17 cellular contexts compared by ENCODE assay signal in genomic region chr12:57593187-57593586, GRCh38. TPM values are rescaled to one million over a fixed set of nuclear protein-coding genes. Genes with fewer than 3 reads are reported as not detected.
"Had no signal": no experiment of that assay in that cellular context is flagged by ENCODE, and none has a peak within 500 bp of the region (broad histone marks: within the 10 kb centered on the region; RNA-seq: fewer than 3 reads in every experiment).

No MANE protein-coding gene starts in this region.

- H3K9me3 ChIP-seq: body of pancreas, esophagus squamous epithelium, thoracic aorta had no signal

- ATAC-seq: activated CD8-positive, alpha-beta T cell treated with anti-CD3 and anti-CD28 coated beads for 36 hours; activated T-cell treated with anti-CD3 and anti-CD28 coated beads, Interleukin-2, amount 50 U/mL, for 72 hours; body of pancreas; stimulated activated naive CD8-positive, alpha-beta T cell treated with anti-CD3 and anti-CD28 coated beads, Interleukin-15, amount 100 ng/mL, for 72 hours had no signal

- H3K27ac ChIP-seq: body of pancreas, esophagus squamous epithelium, neural progenitor cell, parathyroid adenoma, thoracic aorta, VCaP had no signal

- H3K36me3 Mint-ChIP-seq: neural progenitor cell had no signal

- H2AFZ ChIP-seq: neural progenitor cell, parathyroid adenoma had no signal

- H3K9ac ChIP-seq: neural progenitor cell, parathyroid adenoma had no signal

- H3K27me3 Mint-ChIP-seq: activated CD8-positive, alpha-beta T cell treated with anti-CD3 and anti-CD28 coated beads for 36 hours; stimulated activated naive CD8-positive, alpha-beta T cell treated with anti-CD3 and anti-CD28 coated beads, Interleukin-15, amount 100 ng/mL, for 72 hours had no signal

- H3K4me3 ChIP-seq: body of pancreas, esophagus squamous epithelium, neural progenitor cell, thoracic aorta had no signal

- H3K9me3 Mint-ChIP-seq: activated CD8-positive, alpha-beta T cell treated with anti-CD3 and anti-CD28 coated beads for 36 hours; activated T-cell treated with anti-CD3 and anti-CD28 coated beads, Interleukin-2, amount 50 U/mL, for 72 hours; neural progenitor cell; stimulated activated naive CD8-positive, alpha-beta T cell treated with anti-CD3 and anti-CD28 coated beads, Interleukin-15, amount 100 ng/mL, for 72 hours had no signal

- H3K4me2 ChIP-seq: neural progenitor cell had no signal

- H3K27ac Mint-ChIP-seq: activated CD8-positive, alpha-beta T cell treated with anti-CD3 and anti-CD28 coated beads for 36 hours; neural progenitor cell; stimulated activated naive CD8-positive, alpha-beta T cell treated with anti-CD3 and anti-CD28 coated beads, Interleukin-15, amount 100 ng/mL, for 72 hours had no signal

- H3K4me1 ChIP-seq: parathyroid adenoma had no signal

- H3K36me3 ChIP-seq: neural progenitor cell had no signal

- DNase-seq: activated CD4-positive, alpha-beta T cell treated with anti-CD3 and anti-CD28 coated beads for 4 hours; activated CD8-positive, alpha-beta memory T cell treated with anti-CD3 and anti-CD28 coated beads, Interleukin-2, amount 50 U/mL, for 4 hours; activated CD8-positive, alpha-beta T cell treated with anti-CD3 and anti-CD28 coated beads for 36 hours; activated naive CD4-positive, alpha-beta T cell; activated T-cell treated with anti-CD3 and anti-CD28 coated beads, Interleukin-2, amount 50 U/mL, for 72 hours; body of pancreas; esophagus squamous epithelium; glutamatergic neuron; stimulated activated CD4-positive, alpha-beta T cell treated with anti-CD3 and anti-CD28 coated beads, Interleukin-15, amount 100 ng/mL, for 24 hours; stimulated activated CD4-positive, alpha-beta T cell treated with anti-CD3 and anti-CD28 coated beads, Interleukin-4, amount 100 ng/mL, for 24 hours; stimulated activated naive CD8-positive, alpha-beta T cell treated with anti-CD3 and anti-CD28 coated beads, Interleukin-15, amount 100 ng/mL, for 72 hours; T-helper 1 cell had no signal

- H3K27me3 ChIP-seq: body of pancreas, esophagus squamous epithelium had no signal

- H3K79me2 ChIP-seq: parathyroid adenoma had no signal

RNA-seq across cellular contexts. Expression of gene B4GALNT1, which starts 39.8 kb away (rescaled TPM):
- total RNA-seq: lung microvascular endothelial cell had no signal
